In genomic region chr13:45367358-45367757, GRCh38 we compare ENCODE assay signal across 8 cellular contexts. TPM values are rescaled to one million over a fixed set of nuclear protein-coding genes. Genes with fewer than 3 reads are reported as not detected.
DNase-seq lines count a peak whose midpoint lies in the region; ATAC-seq and TF ChIP-seq lines count a peak whose summit lies in the region.

No MANE protein-coding gene starts in this region.

- H3K36me3 Mint-ChIP-seq in T-helper 1 cell treated with Interleukin-12 subunit alpha and Interleukin-12 subunit beta and Interleukin-4 antibody, amounts not matched to agents 30 μg/mL and 1 μg/mL, for 36 hours (ENCODE audit: low read depth), result peaks cover 37% of the 10 kb centered on the region
- H3K36me3 Mint-ChIP-seq in stimulated activated effector memory CD8-positive, alpha-beta T cell treated with anti-CD3 and anti-CD28 coated beads, Interleukin-12 subunit alpha, Interleukin-12 subunit beta, amount 100 ng/mL, for 72 hours, result peaks cover 44% of the 10 kb centered on the region

- peaks cover 55% of the 10 kb centered on the region for H3K4me1 Mint-ChIP-seq in T-helper 1 cell treated with Interleukin-12 subunit alpha and Interleukin-12 subunit beta and Interleukin-4 antibody, amounts not matched to agents 30 μg/mL and 1 μg/mL, for 36 hours (ENCODE audit: low read depth)
- peaks cover 44% of the 10 kb centered on the region for H3K4me1 Mint-ChIP-seq in stimulated activated effector memory CD8-positive, alpha-beta T cell treated with anti-CD3 and anti-CD28 coated beads, Interleukin-12 subunit alpha, Interleukin-12 subunit beta, amount 100 ng/mL, for 72 hours

- H3K9me3 Mint-ChIP-seq in T-helper 1 cell treated with Interleukin-12 subunit alpha and Interleukin-12 subunit beta and Interleukin-4 antibody, amounts not matched to agents 30 μg/mL and 1 μg/mL, for 36 hours, result peaks cover 7% of the 10 kb centered on the region
- peaks cover 6% of the 10 kb centered on the region for H3K9me3 Mint-ChIP-seq in stimulated activated effector memory CD8-positive, alpha-beta T cell treated with anti-CD3 and anti-CD28 coated beads, Interleukin-12 subunit alpha, Interleukin-12 subunit beta, amount 100 ng/mL, for 72 hours

- H3K4me3 ChIP-seq in HL-60 (replicated peaks; ENCODE audit: insufficient read depth, low read length) (no peak overlapping the region), adrenal gland (no peak overlapping the region)

- intact Hi-C loops in adrenal gland (cut with DNase I), result no loop called here
- intact Hi-C loops in left colon (cut with DNase I, micrococcal nuclease), result no loop called here

- peak overlapping the region; percentile 93 for H3K27ac Mint-ChIP-seq in T-helper 1 cell treated with Interleukin-12 subunit alpha and Interleukin-12 subunit beta and Interleukin-4 antibody, amounts not matched to agents 30 μg/mL and 1 μg/mL, for 36 hours
- peak overlapping the region; percentile 82 for H3K27ac Mint-ChIP-seq in stimulated activated effector memory CD8-positive, alpha-beta T cell treated with anti-CD3 and anti-CD28 coated beads, Interleukin-12 subunit alpha, Interleukin-12 subunit beta, amount 100 ng/mL, for 72 hours

- 37 to 56% (median 40%) methylated on average over 2 of the region's 2 CpGs for WGBS in adrenal gland, 4 donors

- ATAC-seq in GM21423 (IDR thresholded peaks at IDR 0.05; ENCODE audit: unreplicated experiment) (peak; percentile 96), left colon (peak; percentile 86)
- ATAC-seq in stimulated activated effector memory CD8-positive, alpha-beta T cell treated with anti-CD3 and anti-CD28 coated beads, Interleukin-12 subunit alpha, Interleukin-12 subunit beta, amount 100 ng/mL, for 72 hours, result peak; percentile 100

- no peaks in the 10 kb centered on the region for H3K36me3 ChIP-seq in adrenal gland (replicated peaks in 1 of 2)

- H3K4me3 Mint-ChIP-seq in T-helper 1 cell treated with Interleukin-12 subunit alpha and Interleukin-12 subunit beta and Interleukin-4 antibody, amounts not matched to agents 30 μg/mL and 1 μg/mL, for 36 hours, result peak overlapping the region; percentile 63
- peak overlapping the region; percentile 35 for H3K4me3 Mint-ChIP-seq in stimulated activated effector memory CD8-positive, alpha-beta T cell treated with anti-CD3 and anti-CD28 coated beads, Interleukin-12 subunit alpha, Interleukin-12 subunit beta, amount 100 ng/mL, for 72 hours

- TF ChIP-seq POLR2A in adrenal gland (IDR thresholded peaks at IDR 0.05), result no peak

- H3K27ac ChIP-seq in HL-60 (replicated peaks) (no peak overlapping the region), adrenal gland (no peak overlapping the region)

- TF ChIP-seq CTCF in HL-60 (IDR thresholded peaks at IDR 0.05; ENCODE audit: insufficient read depth, low read length) (no peak), adrenal gland (IDR thresholded peaks at IDR 0.05) (no peak)

- H3K27me3 ChIP-seq in HL-60 (ENCODE audit: insufficient read depth, poor library complexity, severe bottlenecking), result no peaks in the 10 kb centered on the region
- H3K27me3 ChIP-seq in adrenal gland, result no peaks in the 10 kb centered on the region

- DNase-seq in DMS153 (lab: John Stamatoyannopoulos, UW), result peak; percentile 57
- peak; percentile 28 to 55 for DNase-seq in HL-60 (ENCODE audit: low read depth in 1 of 2, low spot score in 1 of 2)
- peak in 6 of 7 donors; percentile 58 to 74 (median 67) for DNase-seq in adrenal gland
- DNase-seq in left colon, result peak; percentile 68 to 87
- peak; percentile 57 to 88 for DNase-seq in stimulated activated effector memory CD8-positive, alpha-beta T cell treated with anti-CD3 and anti-CD28 coated beads, Interleukin-12 subunit alpha, Interleukin-12 subunit beta, amount 100 ng/mL, for 72 hours (ENCODE audit: low spot score in 2 of 2)
- no peak for DNase-seq in NCI-H187 (lab: John Stamatoyannopoulos, UW)

- H3K4me1 ChIP-seq in adrenal gland (replicated peaks in 1 of 2), result peaks cover 3 to 9% of the 10 kb centered on the region in 2 donors

- no peaks in the 10 kb centered on the region for H3K27me3 Mint-ChIP-seq in T-helper 1 cell treated with Interleukin-12 subunit alpha and Interleukin-12 subunit beta and Interleukin-4 antibody, amounts not matched to agents 30 μg/mL and 1 μg/mL, for 36 hours (ENCODE audit: low read depth)

- no peaks in the 10 kb centered on the region for H3K9me3 ChIP-seq in adrenal gland (replicated peaks in 1 of 3)

RNA-seq across cellular contexts. Expression of gene TPT1, which starts 26.4 kb away (rescaled TPM):
- total RNA-seq in adrenal gland (1,000 to 10,000 TPM; 1,778 to 5,574 (median 3,411) TPM), left colon (1,000 to 10,000 TPM; 3,363 to 4,788 TPM)
- 1,000 to 10,000 TPM; 4,931 to 8,150 (median 5,619) TPM for polyA plus RNA-seq in adrenal gland

RNA-seq across cellular contexts. Expression of gene SLC25A30, which starts 50.8 kb away (rescaled TPM):
- total RNA-seq in adrenal gland (10 to 100 TPM; 16.6 to 45.6 (median 19.0) TPM), left colon (10 to 100 TPM; 11.8 to 13.5 TPM)
- polyA plus RNA-seq in adrenal gland, result 10 to 100 TPM in 1 of 3 donors, 1 to 10 TPM in 2; 3.4 to 34.7 (median 7.2) TPM

Comparison
In these comparisons a context has a peak if more than half of its experiments do, and no peak if none do; other contexts are left out.
1. DNase-seq: peak in DMS153 (single experiment), HL-60 (2 of 2), adrenal gland (6 of 7), left colon (2 of 2) and stimulated activated effector memory CD8-positive, alpha-beta T cell treated with anti-CD3 and anti-CD28 coated beads, Interleukin-12 subunit alpha, Interleukin-12 subunit beta, amount 100 ng/mL, for 72 hours (2 of 2); none in NCI-H187 (0 of 2).
2. Peak in every context shown above with its lines, with median percentiles within 50 percentile points of each other: ATAC-seq.